ENCODE assay signal across 10 cellular contexts in genomic region chr7:129401228-129401967, GRCh38. TPM values are rescaled to one million over a fixed set of nuclear protein-coding genes. Genes with fewer than 3 reads are reported as not detected.
A peak's percentile ranks its signal among the peaks of the same experiment; 100 is the strongest.
DNase-seq lines count a peak whose midpoint lies in the region; ATAC-seq and TF ChIP-seq lines count a peak whose summit lies in the region.
"Had no signal": no experiment of that assay in that cellular context is flagged by ENCODE, and none has a peak within 500 bp of the region (broad histone marks: within the 10 kb centered on the region; RNA-seq: fewer than 3 reads in every experiment).

No MANE protein-coding gene starts in this region.

- peaks cover 15% of the 10 kb centered on the region for H3K4me1 ChIP-seq in mesodermal cell (ENCODE audit: control insufficient read depth, insufficient read depth, low read length, poor library complexity, severe bottlenecking)

- H3K9me3 Mint-ChIP-seq in WTC11: no peaks in the 10 kb centered on the region
- no peaks in the 10 kb centered on the region for H3K9me3 Mint-ChIP-seq in activated CD4-positive, alpha-beta memory T cell treated with anti-CD3 and anti-CD28 coated beads, Interleukin-2, amount 10 ng/mL, durations not matched to agents 7 days and 5 days

- H3K36me3 Mint-ChIP-seq in WTC11: peaks cover 4% of the 10 kb centered on the region; the same call in 1 of the 2 replicates
- peaks cover 18% of the 10 kb centered on the region for H3K36me3 Mint-ChIP-seq in activated CD4-positive, alpha-beta memory T cell treated with anti-CD3 and anti-CD28 coated beads, Interleukin-2, amount 10 ng/mL, durations not matched to agents 7 days and 5 days (ENCODE audit: low read depth)

- H3K27me3 Mint-ChIP-seq in WTC11 (ENCODE audit: low read depth): no peaks in the 10 kb centered on the region
- no peaks in the 10 kb centered on the region for H3K27me3 Mint-ChIP-seq in activated CD4-positive, alpha-beta memory T cell treated with anti-CD3 and anti-CD28 coated beads, Interleukin-2, amount 10 ng/mL, durations not matched to agents 7 days and 5 days
- H3K27me3 Mint-ChIP-seq: activated CD4-positive, alpha-beta T cell treated with anti-CD3 and anti-CD28 coated beads for 36 hours had no signal

- peak; percentile 46 for DNase-seq in Daoy (ENCODE audit: low read depth)
- peak; percentile 10 for DNase-seq in LNCaP clone FGC (ENCODE audit: low read depth)
- no peak for DNase-seq in WTC11 (ENCODE audit: low spot score)
- no peak for DNase-seq in activated CD4-positive, alpha-beta memory T cell treated with anti-CD3 and anti-CD28 coated beads, Interleukin-2, amount 10 ng/mL, durations not matched to agents 7 days and 5 days
- DNase-seq: NCI-H510A had no signal

- H3K4me3 Mint-ChIP-seq in WTC11: no peak overlapping the region
- no peak overlapping the region for H3K4me3 Mint-ChIP-seq in activated CD4-positive, alpha-beta memory T cell treated with anti-CD3 and anti-CD28 coated beads, Interleukin-2, amount 10 ng/mL, durations not matched to agents 7 days and 5 days
- H3K4me3 Mint-ChIP-seq: activated CD4-positive, alpha-beta T cell treated with anti-CD3 and anti-CD28 coated beads for 36 hours had no signal

- POLR2A ChIA-PET in WTC11 (lab: Charles Lee): no interaction called here
- POLR2A ChIA-PET in activated CD4-positive, alpha-beta memory T cell treated with anti-CD3 and anti-CD28 coated beads, Interleukin-2, amount 10 ng/mL, durations not matched to agents 7 days and 5 days (lab: Charles Lee): interaction anchor here (0.9 kb wide), 1 partner anchor 428 kb away, joined by 3 read pairs; no protein-coding TSS in a partner anchor

- WGBS in mesodermal cell (ENCODE audit: insufficient coverage in 2 of 2), 2 experiments: no CpG with 5 or more reads among the region's 1 CpG

- H3K4me1 Mint-ChIP-seq in WTC11: peaks cover 17% of the 10 kb centered on the region
- peaks cover 31% of the 10 kb centered on the region for H3K4me1 Mint-ChIP-seq in activated CD4-positive, alpha-beta memory T cell treated with anti-CD3 and anti-CD28 coated beads, Interleukin-2, amount 10 ng/mL, durations not matched to agents 7 days and 5 days

- peak overlapping the region; percentile 58 for H3K27ac ChIP-seq in mesodermal cell (ENCODE audit: low read depth, low read length, severe bottlenecking)

- TF ChIP-seq CTCF in LNCaP clone FGC (IDR thresholded peaks at IDR 0.05; ENCODE audit: control insufficient read depth, extremely low read depth, insufficient read depth) (no peak), WTC11 (IDR thresholded peaks at IDR 0.05) (no peak)

- peaks cover 4% of the 10 kb centered on the region for H3K36me3 ChIP-seq in mesodermal cell (ENCODE audit: control insufficient read depth, insufficient read depth, low read length)

- ATAC-seq in WTC11 (no peak), GM19397 (IDR thresholded peaks at IDR 0.05; ENCODE audit: unreplicated experiment) (no peak), GM18873 (IDR thresholded peaks at IDR 0.05; ENCODE audit: low FRiP score, unreplicated experiment) (no peak), HG02623 (IDR thresholded peaks at IDR 0.05; ENCODE audit: unreplicated experiment) (no peak)

- H3K4me3 ChIP-seq in LNCaP clone FGC (ENCODE audit: low read depth, low read length): no peak overlapping the region
- H3K4me3 ChIP-seq in mesodermal cell (ENCODE audit: extremely low read depth, insufficient read depth, low read length, poor library complexity, severe bottlenecking): no peak overlapping the region

- 0 out of 2 replicates have a peak overlapping the region, but pooled peaks have one; percentile 19 for H3K27ac Mint-ChIP-seq in WTC11
- H3K27ac Mint-ChIP-seq in activated CD4-positive, alpha-beta memory T cell treated with anti-CD3 and anti-CD28 coated beads, Interleukin-2, amount 10 ng/mL, durations not matched to agents 7 days and 5 days: no peak overlapping the region

- no peaks in the 10 kb centered on the region for H3K9me3 ChIP-seq in mesodermal cell (ENCODE audit: control insufficient read depth, low read length)

- CTCF ChIA-PET in WTC11 (lab: Charles Lee): interaction anchor here (0.6 to 1.7 kb wide), 8 partner anchors 17 to 238 kb away, joined by 4 to 10 read pairs (median 4); partner anchors contain the start of gene STRIP2
- CTCF ChIA-PET in activated CD4-positive, alpha-beta memory T cell treated with anti-CD3 and anti-CD28 coated beads, Interleukin-2, amount 10 ng/mL, durations not matched to agents 7 days and 5 days (lab: Charles Lee): interaction anchor here (1.0 to 2.1 kb wide), 4 partner anchors 11 to 206 kb away, joined by 3 to 7 read pairs (median 4); no protein-coding TSS in a partner anchor

TF ChIP-seq in WTC11, 78 proteins besides CTCF, POLR2A, EP300 and RAD21 (continues in another document):
- TF ChIP-seq FOXP1 (CRISPR knock-in tag; IDR thresholded peaks at IDR 0.05; ENCODE audit: borderline replicate concordance): no peak
- TF ChIP-seq PREB (CRISPR knock-in tag; IDR thresholded peaks at IDR 0.05; ENCODE audit: borderline replicate concordance): no peak
- no peak for TF ChIP-seq USF2 (CRISPR knock-in tag; IDR thresholded peaks at IDR 0.05)
- no peak for TF ChIP-seq SOX15 (CRISPR knock-in tag; IDR thresholded peaks at IDR 0.05)
- no peak for TF ChIP-seq TEAD4 (CRISPR knock-in tag; IDR thresholded peaks at IDR 0.05)
- TF ChIP-seq SP1 (CRISPR knock-in tag; conservative IDR thresholded peaks at IDR 0.05): no peak
- no peak for TF ChIP-seq CDX4 (CRISPR knock-in tag; IDR thresholded peaks at IDR 0.05; ENCODE audit: borderline replicate concordance)
- no peak for TF ChIP-seq HMGXB4 (CRISPR knock-in tag; IDR thresholded peaks at IDR 0.05)
- TF ChIP-seq GRHL2 (CRISPR knock-in tag; IDR thresholded peaks at IDR 0.05; ENCODE audit: insufficient replicate concordance, severe bottlenecking): no peak
- no peak for TF ChIP-seq AR (CRISPR knock-in tag; IDR thresholded peaks at IDR 0.05)

RNA-seq across cellular contexts. Expression of gene STRIP2, which starts 32.8 kb away (rescaled TPM):
- total RNA-seq in Daoy (2014; rRNA removed; shearing (Covaris generic)): 9.2 and 9.6 TPM in 2 replicates
- total RNA-seq in WTC11 (2021): 6.5 to 7.7 TPM (median 7.6 TPM) in 3 replicates
- 3.1 TPM for polyA plus RNA-seq in mesodermal cell (2013, experiment 1 of 2)
- 2.9 TPM for polyA plus RNA-seq in mesodermal cell (2013, experiment 2 of 2)
- 10 to 100 TPM; 28.3 to 29.7 TPM for total RNA-seq in activated CD4-positive, alpha-beta memory T cell treated with anti-CD3 and anti-CD28 coated beads, Interleukin-2, amount 10 ng/mL, durations not matched to agents 7 days and 5 days

Comparison
In these comparisons a context has a peak if more than half of its experiments do, and no peak if none do; other contexts are left out.
1. DNase-seq: peak in Daoy (single experiment) and LNCaP clone FGC (single experiment); none in WTC11 (single experiment) and activated CD4-positive, alpha-beta memory T cell treated with anti-CD3 and anti-CD28 coated beads, Interleukin-2, amount 10 ng/mL, durations not matched to agents 7 days and 5 days (single experiment).